18 cellular contexts compared by ENCODE assay signal in genomic region chr3:137764563-137765309, GRCh38. TPM values are rescaled to one million over a fixed set of nuclear protein-coding genes. Genes with fewer than 3 reads are reported as not detected.
A peak's percentile ranks its signal among the peaks of the same experiment; 100 is the strongest.
DNase-seq lines count a peak whose midpoint lies in the region; ATAC-seq and TF ChIP-seq lines count a peak whose summit lies in the region.
"Had no signal": no experiment of that assay in that cellular context is flagged by ENCODE, and none has a peak within 500 bp of the region (broad histone marks: within the 10 kb centered on the region; RNA-seq: fewer than 3 reads in every experiment).

No MANE protein-coding gene starts in this region.

- H3K18ac ChIP-seq in neuronal stem cell (ENCODE audit: low read length): peak overlapping the region; percentile 88

- no peak overlapping the region for H3K4ac ChIP-seq in neuronal stem cell (ENCODE audit: low read length)

- peak overlapping the region; percentile 32 for H2BK15ac ChIP-seq in neuronal stem cell (ENCODE audit: low read length)

- no peak overlapping the region for H3K27ac Mint-ChIP-seq in activated T-helper 17 cell treated with anti-CD3 and anti-CD28 coated beads, Interleukin-2, amount 50 U/mL, for 72 hours
- H3K27ac Mint-ChIP-seq: IgD-negative memory B cell had no signal

- 4% methylated on average over 57 of the region's 58 CpGs for WGBS in hepatocyte (ENCODE audit: low lambda C conversion rate, missing lambda C conversion rate)
- WGBS in neuronal stem cell (ENCODE audit: extremely low coverage in 2 of 2, insufficient read length in 2 of 2, insufficient replicate concordance in 1 of 2), 2 donors: no CpG with 5 or more reads among the region's 58 CpGs

- no peaks in the 10 kb centered on the region for H3K79me1 ChIP-seq in neuronal stem cell (ENCODE audit: low read depth, low read length)

- intact Hi-C loops in PC-9 (cut with micrococcal nuclease; ENCODE audit: unreplicated experiment): no loop called here

- H3F3A ChIP-seq in PC-9 (ENCODE audit: insufficient read depth, low read depth): no peaks in the 10 kb centered on the region

- no peak overlapping the region for H2BK12ac ChIP-seq in neuronal stem cell (ENCODE audit: low read length)

- H3K9ac ChIP-seq in ES-I3 (ENCODE audit: low read depth, low read length) (peak overlapping the region; percentile 56; the same call in 1 of the 2 replicates), neuronal stem cell (ENCODE audit: low read depth, low read length, poor library complexity) (peak overlapping the region; percentile 78)

- H3K4me3 ChIP-seq in H7 (ENCODE audit: insufficient read depth, low read depth, low read length) (peak overlapping the region; percentile 50), hepatocyte (no peak overlapping the region), neuronal stem cell (ENCODE audit: low read length in 2 of 2) (no peak overlapping the region), PC-9 (no peak overlapping the region)

- peak overlapping the region; percentile 40 for H2BK120ac ChIP-seq in neuronal stem cell (ENCODE audit: low read depth, low read length)

- no peak overlapping the region for H4K91ac ChIP-seq in neuronal stem cell (ENCODE audit: low read depth, low read length, poor library complexity)

- H3K27me3 Mint-ChIP-seq in activated T-helper 17 cell treated with anti-CD3 and anti-CD28 coated beads, Interleukin-2, amount 50 U/mL, for 72 hours: peaks cover 70% of the 10 kb centered on the region

- BruUV-seq in PC-9 (replicated peaks; lab: Mats Ljungman, UMichigan): no TSS peak

- H2AK5ac ChIP-seq in neuronal stem cell (ENCODE audit: low read depth, low read length): peak overlapping the region; percentile 92

- H3K27me3 ChIP-seq in H7 (ENCODE audit: control insufficient read depth, insufficient read depth, low read length): peaks cover 96% of the 10 kb centered on the region
- H3K27me3 ChIP-seq in hepatocyte: peaks cover 99% of the 10 kb centered on the region
- H3K27me3 ChIP-seq in neuronal stem cell (ENCODE audit: control insufficient read depth in 3 of 3, insufficient read depth in 3 of 3, low read depth in 1 of 3, low read length in 3 of 3): peaks cover 58 to 98% (median 92%) of the 10 kb centered on the region in 3 experiments
- peaks cover 78% of the 10 kb centered on the region for H3K27me3 ChIP-seq in PC-9 (ENCODE audit: insufficient read depth, low read depth)

- H3K14ac ChIP-seq in neuronal stem cell (ENCODE audit: low read length): peak overlapping the region; percentile 90

- no peaks in the 10 kb centered on the region for H3K79me2 ChIP-seq in hepatocyte
- no peaks in the 10 kb centered on the region for H3K79me2 ChIP-seq in PC-9 (ENCODE audit: low read depth)

- no peaks in the 10 kb centered on the region for H3K9me3 Mint-ChIP-seq in activated T-helper 17 cell treated with anti-CD3 and anti-CD28 coated beads, Interleukin-2, amount 50 U/mL, for 72 hours
- H3K9me3 Mint-ChIP-seq: IgD-negative memory B cell had no signal

- H3K4me1 Mint-ChIP-seq in activated T-helper 17 cell treated with anti-CD3 and anti-CD28 coated beads, Interleukin-2, amount 50 U/mL, for 72 hours: no peaks in the 10 kb centered on the region

- TF ChIP-seq CTCF in hepatocyte (IDR thresholded peaks at IDR 0.05; ENCODE audit: poor library complexity): no peak
- TF ChIP-seq CTCF in PC-9 (conservative IDR thresholded peaks at IDR 0.05): no peak

- H3K4me1 ChIP-seq in ES-I3 (ENCODE audit: insufficient read depth, low read length) (peaks cover 21% of the 10 kb centered on the region), hepatocyte (ENCODE audit: insufficient read depth) (peaks cover 24% of the 10 kb centered on the region), neuronal stem cell (ENCODE audit: control insufficient read depth in 2 of 2, insufficient read depth in 1 of 2, low read depth in 1 of 2, low read length in 2 of 2) (peaks cover 5 to 49% of the 10 kb centered on the region in 2 donors), PC-9 (replicated peaks; ENCODE audit: insufficient read depth) (no peaks in the 10 kb centered on the region)

- no peak overlapping the region for H2AFZ ChIP-seq in hepatocyte
- H2AFZ ChIP-seq in neuronal stem cell (ENCODE audit: low read length): no peak overlapping the region
- H2AFZ ChIP-seq in PC-9: no peak overlapping the region

- H3K27ac ChIP-seq in hepatocyte (no peak overlapping the region), neuronal stem cell (replicated peaks; ENCODE audit: low read length) (no peak overlapping the region), PC-9 (no peak overlapping the region)
- H3K27ac ChIP-seq: epithelial cell of prostate, tibial nerve had no signal

- no peaks in the 10 kb centered on the region for H3K36me3 ChIP-seq in ES-I3 (ENCODE audit: insufficient read depth, low read length)
- H3K36me3 ChIP-seq in H7 (replicated peaks; ENCODE audit: control insufficient read depth, insufficient read depth, low read length): no peaks in the 10 kb centered on the region
- no peaks in the 10 kb centered on the region for H3K36me3 ChIP-seq in hepatocyte (replicated peaks; ENCODE audit: insufficient read depth, low read depth)
- H3K36me3 ChIP-seq in neuronal stem cell (replicated peaks in 1 of 2; ENCODE audit: control insufficient read depth in 2 of 2, insufficient read depth in 2 of 2, low read length in 2 of 2): no peaks in the 10 kb centered on the region
- no peaks in the 10 kb centered on the region for H3K36me3 ChIP-seq in PC-9 (ENCODE audit: low read depth)
- H3K36me3 ChIP-seq: tibial nerve had no signal

- CTCF ChIA-PET in PC-9 (lab: Charles Lee): no interaction called here

- H3K9me2 ChIP-seq in hepatocyte (replicated peaks; ENCODE audit: insufficient read depth) (no peaks in the 10 kb centered on the region), PC-9 (ENCODE audit: insufficient read depth) (no peaks in the 10 kb centered on the region)

- H2BK5ac ChIP-seq in neuronal stem cell (ENCODE audit: low read length): peak overlapping the region; percentile 42

- no peaks in the 10 kb centered on the region for H3K36me3 Mint-ChIP-seq in activated T-helper 17 cell treated with anti-CD3 and anti-CD28 coated beads, Interleukin-2, amount 50 U/mL, for 72 hours (ENCODE audit: low read depth)

- H4K8ac ChIP-seq in neuronal stem cell (ENCODE audit: low read depth, low read length): no peak overlapping the region

- ATAC-seq in activated T-helper 17 cell treated with anti-CD3 and anti-CD28 coated beads, Interleukin-2, amount 50 U/mL, for 72 hours (replicated peaks): no peak
- ATAC-seq: Panc1 had no signal

- peak overlapping the region; percentile 21 for H3K23ac ChIP-seq in neuronal stem cell (ENCODE audit: low read depth, low read length, poor library complexity)

- H3K9me3 ChIP-seq in ES-I3 (ENCODE audit: control insufficient read depth, insufficient read depth, low read length) (no peaks in the 10 kb centered on the region), hepatocyte (ENCODE audit: low read depth) (no peaks in the 10 kb centered on the region), neuronal stem cell (replicated peaks in 1 of 2; ENCODE audit: control insufficient read depth in 2 of 2, insufficient read depth in 1 of 2, low read depth in 1 of 2, low read length in 2 of 2) (no peaks in the 10 kb centered on the region), PC-9 (ENCODE audit: insufficient read depth, low read depth) (no peaks in the 10 kb centered on the region)
- H3K9me3 ChIP-seq: tibial nerve had no signal

- no peak overlapping the region for H3K4me3 Mint-ChIP-seq in activated T-helper 17 cell treated with anti-CD3 and anti-CD28 coated beads, Interleukin-2, amount 50 U/mL, for 72 hours
- H3K4me3 Mint-ChIP-seq: IgD-negative memory B cell had no signal

- POLR2A ChIA-PET in PC-9 (lab: Charles Lee; ENCODE audit: unreplicated experiment): no interaction called here

- H3K4me2 ChIP-seq in hepatocyte (peak overlapping the region; percentile 80), neuronal stem cell (ENCODE audit: insufficient read depth, low read length, poor library complexity, severe bottlenecking) (no peak overlapping the region), PC-9 (no peak overlapping the region)

- H4K20me1 ChIP-seq in hepatocyte (ENCODE audit: insufficient read depth, poor library complexity, severe bottlenecking) (no peaks in the 10 kb centered on the region), PC-9 (ENCODE audit: insufficient read depth) (no peaks in the 10 kb centered on the region)

- DNase-seq in H7: peak; percentile 68
- DNase-seq in hepatocyte (ENCODE audit: low spot score): no peak
- no peak for DNase-seq in neuronal stem cell (ENCODE audit: low spot score)
- DNase-seq in NCI-H510A treated with DMSO at 0.1 percent for 48 hours (lab: John Stamatoyannopoulos, UW): no peak
- no peak for DNase-seq in PC-9
- DNase-seq: anterior cingulate cortex had no signal

RNA-seq across cellular contexts. Expression of gene SOX14, which starts 0.6 kb away (rescaled TPM):
- total RNA-seq in H7 (2014; rRNA removed; shearing (Covaris generic)): 0.52 and 1.2 TPM in 2 replicates
- total RNA-seq in hepatocyte (not detected in 2 replicates), PC-9 (2021) (not detected in 2 replicates)
- 0.18 and 0.79 TPM in 2 replicates for polyA plus RNA-seq in hepatocyte
- polyA plus RNA-seq in neuronal stem cell (2013, experiment 1 of 2): 0.01 TPM
- 0.01 TPM for polyA plus RNA-seq in neuronal stem cell (2013, experiment 2 of 2)
- not detected for total RNA-seq in activated T-helper 17 cell treated with anti-CD3 and anti-CD28 coated beads, Interleukin-2, amount 50 U/mL, for 72 hours
- total RNA-seq: frontal cortex, mononuclear cell, osteocyte, skeletal muscle tissue, tibial nerve had no signal
- polyA plus RNA-seq: BJ, IgD-negative memory B cell, keratinocyte had no signal
